8 cellular contexts compared by ENCODE assay signal in the genomic region with DNA sequence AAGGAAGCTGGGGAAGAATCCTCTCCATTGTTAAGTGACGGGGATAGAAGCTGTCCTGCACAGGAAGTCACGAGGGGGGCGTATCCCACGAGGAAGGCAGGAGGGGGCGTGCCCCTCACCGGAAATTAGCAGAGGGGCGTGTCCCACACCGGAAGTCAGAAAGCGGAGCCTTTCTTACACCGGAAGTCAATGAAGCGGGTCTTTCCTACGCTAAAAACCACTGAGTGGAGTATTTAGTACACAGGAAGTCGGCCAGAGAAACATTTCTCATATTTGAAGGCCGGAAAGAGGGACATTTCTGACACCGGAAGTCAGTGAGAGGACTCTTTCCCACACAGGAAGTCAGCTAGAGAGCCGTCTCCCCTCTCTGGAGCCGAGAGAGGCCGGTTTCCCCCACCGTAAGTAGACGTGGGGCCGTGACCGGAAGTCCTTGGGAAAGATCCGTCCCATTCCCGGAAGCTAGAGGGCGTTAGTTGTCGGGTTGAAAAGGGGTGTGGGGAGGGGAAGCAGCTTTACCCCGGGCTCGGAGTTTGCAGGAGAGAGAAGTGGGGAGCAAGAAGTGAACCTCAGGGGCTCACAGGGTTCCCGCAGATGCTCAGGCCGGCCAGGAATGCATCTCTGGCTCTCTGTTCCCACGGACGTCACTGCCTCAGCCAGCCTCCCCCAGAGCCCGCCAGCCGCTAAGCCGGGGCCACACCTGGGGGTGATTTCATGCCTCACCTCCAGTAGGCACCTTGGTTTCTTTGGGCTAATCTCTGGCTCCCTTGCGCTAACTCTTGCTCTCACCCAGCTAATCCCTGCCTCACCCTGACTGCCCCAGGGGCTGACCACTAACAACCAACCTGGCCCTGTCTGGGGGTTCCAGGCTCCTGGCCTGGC. TPM values are rescaled to one million over a fixed set of nuclear protein-coding genes. Genes with fewer than 3 reads are reported as not detected.
DNase-seq lines count a peak whose midpoint lies in the region; ATAC-seq and TF ChIP-seq lines count a peak whose summit lies in the region.

No MANE protein-coding gene starts in this region.

- 0 to 1% (median 1%) methylated on average over 30 to 36 of the region's 36 CpGs for WGBS in adrenal gland, 4 donors

- TF ChIP-seq CTCF in GM12873 (IDR thresholded peaks at IDR 0.05; ENCODE audit: insufficient read depth, low read depth, low read length, missing control alignments) (peak; percentile 34), adrenal gland (IDR thresholded peaks at IDR 0.05) (peak; percentile 20 to 70 (median 50)), upper lobe of right lung (IDR thresholded peaks at IDR 0.05) (peak; percentile 42)

- H3K9me3 ChIP-seq in adrenal gland (replicated peaks in 1 of 3) (no peaks in the 10 kb centered on the region), upper lobe of right lung (no peaks in the 10 kb centered on the region)

- H3K4me3 ChIP-seq in adrenal gland (peak overlapping the region; percentile 29 to 77 (median 44)), upper lobe of right lung (peak overlapping the region; percentile 86)

- peak; percentile 7 to 19 for TF ChIP-seq POLR2A in adrenal gland (IDR thresholded peaks at IDR 0.05)

- H3K4me1 ChIP-seq in adrenal gland (replicated peaks in 1 of 2) (peaks cover 15 to 25% of the 10 kb centered on the region in 2 donors), upper lobe of right lung (peaks cover 40% of the 10 kb centered on the region)

- H3K27me3 ChIP-seq in adrenal gland (no peaks in the 10 kb centered on the region), upper lobe of right lung (no peaks in the 10 kb centered on the region)

- no peaks in the 10 kb centered on the region for H3K36me3 ChIP-seq in adrenal gland (replicated peaks in 1 of 2)
- H3K36me3 ChIP-seq in upper lobe of right lung, result no peaks in the 10 kb centered on the region

- H3K27ac ChIP-seq in adrenal gland (peak overlapping the region; percentile 48 to 97 (median 88)), upper lobe of right lung (peak overlapping the region; percentile 98)

- DNase-seq in NCI-H128 (lab: John Stamatoyannopoulos, UW; ENCODE audit: unreplicated experiment) (peak; percentile 92), T follicular helper cell (ENCODE audit: low read depth) (peak; percentile 83), adrenal gland (peak; percentile 90 to 97 (median 95)), left cardiac atrium (peak; percentile 94), posterior vena cava (ENCODE audit: low spot score) (peak; percentile 97), upper lobe of right lung (peak; percentile 94)

- intact Hi-C loops in adrenal gland (cut with DNase I) (no loop called here), left cardiac atrium (cut with DNase I) (no loop called here), posterior vena cava (cut with DNase I) (loop anchor here in 1 of 2 donors (10.0 kb wide), 1 partner anchor 1112 kb away; no protein-coding TSS in a partner anchor), upper lobe of right lung (cut with DNase I) (no loop called here)

- peak; percentile 71 for ATAC-seq in HG02642 (IDR thresholded peaks at IDR 0.05; ENCODE audit: poor library complexity, unreplicated experiment)
- peak; percentile 93 to 95 for ATAC-seq in left cardiac atrium
- peak; percentile 93 for ATAC-seq in upper lobe of right lung

RNA-seq across cellular contexts. Expression of gene MIAT, which starts 15.4 kb away (rescaled TPM):
- total RNA-seq in adrenal gland (10 to 100 TPM in 2 of 8 donors, 1 to 10 TPM in 4, under 1 TPM in 2; 0.18 to 11.4 (median 1.5) TPM), left cardiac atrium (1 to 10 TPM; 1.8 to 1.9 TPM), posterior vena cava (1 to 10 TPM; 1.4 to 1.6 TPM), upper lobe of right lung (6.1 TPM)
- polyA plus RNA-seq in adrenal gland, result 10 to 100 TPM in 1 of 3 donors, 1 to 10 TPM in 2; 4.6 to 23.9 (median 7.0) TPM

RNA-seq across cellular contexts. Expression of gene CRYBA4, which starts 51.1 kb away (rescaled TPM):
- total RNA-seq in adrenal gland (not detected), left cardiac atrium (not detected), posterior vena cava (not detected), upper lobe of right lung (not detected)
- not detected for polyA plus RNA-seq in adrenal gland

RNA-seq across cellular contexts. Expression of gene CRYBB1, which starts 55.0 kb away (rescaled TPM):
- 1 to 10 TPM in 7 of 8 donors, under 1 TPM in 1; 0.72 to 2.6 (median 2.1) TPM for total RNA-seq in adrenal gland
- 1 to 10 TPM in 1 of 3 donors, under 1 TPM in 2; 0.55 to 1.4 (median 0.88) TPM for polyA plus RNA-seq in adrenal gland
- total RNA-seq in left cardiac atrium, result 1 to 10 TPM in 1 of 2 donors, under 1 TPM in 1; 0.55 to 1.9 TPM
- total RNA-seq in posterior vena cava, result 1 to 10 TPM; 1.7 to 2.5 TPM
- 0.55 TPM for total RNA-seq in upper lobe of right lung

Comparison
In these comparisons a context has a peak if more than half of its experiments do, and no peak if none do; other contexts are left out.
1. Peak in every context shown above with its lines: DNase-seq, ATAC-seq, H3K4me3 ChIP-seq and H3K27ac ChIP-seq.